In genomic region chr13:64531400-64531799, GRCh38 we compare ENCODE assay signal across 2 cellular contexts.
TF ChIP-seq lines count a peak whose summit lies in the region.

No MANE protein-coding gene starts in this region.

TF ChIP-seq in HepG2, 621 proteins besides CTCF, POLR2A, EP300 and RAD21 (continued from another document):
- TF ChIP-seq UBTF (CRISPR knock-in tag; IDR thresholded peaks at IDR 0.05) (no peak), NCOA2 (CRISPR knock-in tag; IDR thresholded peaks at IDR 0.05) (no peak), ZNF562 (CRISPR knock-in tag; IDR thresholded peaks at IDR 0.05; ENCODE audit: borderline replicate concordance) (no peak), SAP130 (CRISPR knock-in tag; IDR thresholded peaks at IDR 0.05; ENCODE audit: low read depth) (no peak), NFIB (CRISPR knock-in tag; IDR thresholded peaks at IDR 0.05; ENCODE audit: borderline replicate concordance) (no peak), ZNF576 (CRISPR knock-in tag; IDR thresholded peaks at IDR 0.05) (no peak), SIX4 (CRISPR knock-in tag; IDR thresholded peaks at IDR 0.05) (no peak), PAF1 (CRISPR knock-in tag; IDR thresholded peaks at IDR 0.05) (no peak), AGO1 (IDR thresholded peaks at IDR 0.05; ENCODE audit: low read depth, low read length, poor library complexity, severe bottlenecking) (no peak), IRX3 (CRISPR knock-in tag; IDR thresholded peaks at IDR 0.05; ENCODE audit: borderline replicate concordance, low read depth) (no peak), USF2 (IDR thresholded peaks at IDR 0.05; ENCODE audit: low read depth, low read length) (peak; percentile 67), USF2 (CRISPR knock-in tag; IDR thresholded peaks at IDR 0.05; ENCODE audit: borderline replicate concordance) (no peak), ZFP91 (CRISPR knock-in tag; IDR thresholded peaks at IDR 0.05; ENCODE audit: borderline replicate concordance) (no peak), RAD51 (IDR thresholded peaks at IDR 0.05; ENCODE audit: borderline replicate concordance) (peak; percentile 71)

TF ChIP-seq in K562, 482 proteins besides CTCF, POLR2A, EP300 and RAD21 (continued from another document):
- TF ChIP-seq ZBTB33 (CRISPR knock-in tag; IDR thresholded peaks at IDR 0.05) (no peak), ZC3H8 (IDR thresholded peaks at IDR 0.05) (no peak)
TF ChIP-seq in K562: peak in this region for 2.
